ENCODE assay signal across 8 cellular contexts in genomic region chr5:172697123-172698121, GRCh38. TPM values are rescaled to one million over a fixed set of nuclear protein-coding genes. Genes with fewer than 3 reads are reported as not detected.
DNase-seq lines count a peak whose midpoint lies in the region; ATAC-seq, FAIRE-seq and TF ChIP-seq lines count a peak whose summit lies in the region.

No MANE protein-coding gene starts in this region.

- peak; percentile 88 for ATAC-seq in GM21526 (IDR thresholded peaks at IDR 0.05; ENCODE audit: low FRiP score, unreplicated experiment)
- peak; percentile 95 to 98 for ATAC-seq in naive thymus-derived CD8-positive, alpha-beta T cell
- peak; percentile 91 to 93 for ATAC-seq in stimulated activated naive B cell treated with anti-CD40 and anti-IgM and Interleukin-4, amounts not matched to agents 10 μg/mL and 1 μg/mL and 100 μg/mL, for 72 hours (replicated peaks)

- intact Hi-C loops in activated T-helper 1 cell treated with anti-CD3 and anti-CD28 coated beads, Interleukin-12 subunit alpha, Interleukin-12 subunit beta, Interleukin-2, Interleukin-4 antibody, amounts not matched to agents 30 ng/mL and 10 ng/mL and 1 ng/mL, durations not matched to agents 14 hours and 24 hours and 36 hours (cut with micrococcal nuclease), result loop anchor here (1.0 to 5.0 kb wide), 6 partner anchors 55 to 590 kb away; partner anchors contain the start of genes NEURL1B and STK10

- peak; percentile 89 for TF ChIP-seq CTCF in fibroblast of mammary gland (conservative IDR thresholded peaks at IDR 0.05; ENCODE audit: control insufficient read depth, insufficient read depth, low read depth, low read length)

- DNase-seq in DMS 273 (lab: John Stamatoyannopoulos, UW; ENCODE audit: unreplicated experiment) (peak; percentile 92), KBM-7 (peak; percentile 80), RCC 7860 (ENCODE audit: low spot score) (peak; percentile 82), fibroblast of mammary gland (ENCODE audit: low read depth) (peak; percentile 82)
- peak; percentile 75 for DNase-seq in activated T-helper 1 cell treated with anti-CD3 and anti-CD28 coated beads, Interleukin-12 subunit alpha, Interleukin-12 subunit beta, Interleukin-2, Interleukin-4 antibody, amounts not matched to agents 30 ng/mL and 10 ng/mL and 1 ng/mL, durations not matched to agents 14 hours and 24 hours and 36 hours (ENCODE audit: low spot score)
- DNase-seq in naive thymus-derived CD8-positive, alpha-beta T cell, result peak; percentile 66 to 91 (median 82)
- DNase-seq in stimulated activated naive B cell treated with anti-CD40 and anti-IgM and Interleukin-4, amounts not matched to agents 10 μg/mL and 1 μg/mL and 100 μg/mL, for 72 hours, result peak; percentile 75

- no peaks in the 10 kb centered on the region for H3K9me3 Mint-ChIP-seq in activated T-helper 1 cell treated with anti-CD3 and anti-CD28 coated beads, Interleukin-12 subunit alpha, Interleukin-12 subunit beta, Interleukin-2, Interleukin-4 antibody, amounts not matched to agents 30 ng/mL and 10 ng/mL and 1 ng/mL, durations not matched to agents 14 hours and 24 hours and 36 hours
- no peaks in the 10 kb centered on the region for H3K9me3 Mint-ChIP-seq in naive thymus-derived CD8-positive, alpha-beta T cell
- no peaks in the 10 kb centered on the region for H3K9me3 Mint-ChIP-seq in stimulated activated naive B cell treated with anti-CD40 and anti-IgM and Interleukin-4, amounts not matched to agents 10 μg/mL and 1 μg/mL and 100 μg/mL, for 72 hours

- peak overlapping the region; percentile 58 for H3K4me3 ChIP-seq in fibroblast of mammary gland (ENCODE audit: control insufficient read depth, low read depth, low read length)

- in situ Hi-C loops in KBM-7 (cut with MboI; ENCODE audit: low pct_unique_long_range_greater_than_20kb, low sequenced_read_pairs), result loop anchor here (10.0 kb wide), 1 partner anchor 213 kb away; no protein-coding TSS in a partner anchor

- POLR2A ChIA-PET in naive thymus-derived CD8-positive, alpha-beta T cell (lab: Charles Lee), result interaction anchor here (0.9 to 2.2 kb wide), 3 partner anchors 9 to 242 kb away, joined by 3 to 17 read pairs (median 4); no protein-coding TSS in a partner anchor

- peak; percentile 73 for FAIRE-seq in RCC 7860 (lab: Jason Lieb, UNC)

- H3K36me3 Mint-ChIP-seq in activated T-helper 1 cell treated with anti-CD3 and anti-CD28 coated beads, Interleukin-12 subunit alpha, Interleukin-12 subunit beta, Interleukin-2, Interleukin-4 antibody, amounts not matched to agents 30 ng/mL and 10 ng/mL and 1 ng/mL, durations not matched to agents 14 hours and 24 hours and 36 hours (ENCODE audit: low read depth), result no peaks in the 10 kb centered on the region
- H3K36me3 Mint-ChIP-seq in naive thymus-derived CD8-positive, alpha-beta T cell, result no peaks in the 10 kb centered on the region
- no peaks in the 10 kb centered on the region for H3K36me3 Mint-ChIP-seq in stimulated activated naive B cell treated with anti-CD40 and anti-IgM and Interleukin-4, amounts not matched to agents 10 μg/mL and 1 μg/mL and 100 μg/mL, for 72 hours

- peak overlapping the region; percentile 45 for H3K27ac Mint-ChIP-seq in activated T-helper 1 cell treated with anti-CD3 and anti-CD28 coated beads, Interleukin-12 subunit alpha, Interleukin-12 subunit beta, Interleukin-2, Interleukin-4 antibody, amounts not matched to agents 30 ng/mL and 10 ng/mL and 1 ng/mL, durations not matched to agents 14 hours and 24 hours and 36 hours
- peak overlapping the region; percentile 93 to 98 (median 96) for H3K27ac Mint-ChIP-seq in naive thymus-derived CD8-positive, alpha-beta T cell
- peak overlapping the region; percentile 96 for H3K27ac Mint-ChIP-seq in stimulated activated naive B cell treated with anti-CD40 and anti-IgM and Interleukin-4, amounts not matched to agents 10 μg/mL and 1 μg/mL and 100 μg/mL, for 72 hours

- H3K4me1 Mint-ChIP-seq in activated T-helper 1 cell treated with anti-CD3 and anti-CD28 coated beads, Interleukin-12 subunit alpha, Interleukin-12 subunit beta, Interleukin-2, Interleukin-4 antibody, amounts not matched to agents 30 ng/mL and 10 ng/mL and 1 ng/mL, durations not matched to agents 14 hours and 24 hours and 36 hours (ENCODE audit: low read depth), result peaks cover 22% of the 10 kb centered on the region
- H3K4me1 Mint-ChIP-seq in naive thymus-derived CD8-positive, alpha-beta T cell, result peaks cover 8 to 26% (median 14%) of the 10 kb centered on the region in 4 donors
- H3K4me1 Mint-ChIP-seq in stimulated activated naive B cell treated with anti-CD40 and anti-IgM and Interleukin-4, amounts not matched to agents 10 μg/mL and 1 μg/mL and 100 μg/mL, for 72 hours, result peaks cover 18 to 25% of the 10 kb centered on the region in 2 donors

- peaks cover 24% of the 10 kb centered on the region for H3K27me3 Mint-ChIP-seq in activated T-helper 1 cell treated with anti-CD3 and anti-CD28 coated beads, Interleukin-12 subunit alpha, Interleukin-12 subunit beta, Interleukin-2, Interleukin-4 antibody, amounts not matched to agents 30 ng/mL and 10 ng/mL and 1 ng/mL, durations not matched to agents 14 hours and 24 hours and 36 hours (ENCODE audit: insufficient read depth)
- peaks cover 3 to 19% (median 14%) of the 10 kb centered on the region in 5 donors for H3K27me3 Mint-ChIP-seq in naive thymus-derived CD8-positive, alpha-beta T cell
- H3K27me3 Mint-ChIP-seq in stimulated activated naive B cell treated with anti-CD40 and anti-IgM and Interleukin-4, amounts not matched to agents 10 μg/mL and 1 μg/mL and 100 μg/mL, for 72 hours, result peaks cover 15 to 17% of the 10 kb centered on the region in 2 donors

- peak overlapping the region; percentile 82 for H3K4me3 Mint-ChIP-seq in activated T-helper 1 cell treated with anti-CD3 and anti-CD28 coated beads, Interleukin-12 subunit alpha, Interleukin-12 subunit beta, Interleukin-2, Interleukin-4 antibody, amounts not matched to agents 30 ng/mL and 10 ng/mL and 1 ng/mL, durations not matched to agents 14 hours and 24 hours and 36 hours
- peak overlapping the region; percentile 90 to 99 (median 94) for H3K4me3 Mint-ChIP-seq in naive thymus-derived CD8-positive, alpha-beta T cell
- H3K4me3 Mint-ChIP-seq in stimulated activated naive B cell treated with anti-CD40 and anti-IgM and Interleukin-4, amounts not matched to agents 10 μg/mL and 1 μg/mL and 100 μg/mL, for 72 hours, result peak overlapping the region; percentile 91 to 95

RNA-seq across cellular contexts. Expression of gene NEURL1B, which starts 56.4 kb away (rescaled TPM):
- total RNA-seq in activated T-helper 1 cell treated with anti-CD3 and anti-CD28 coated beads, Interleukin-12 subunit alpha, Interleukin-12 subunit beta, Interleukin-2, Interleukin-4 antibody, amounts not matched to agents 30 ng/mL and 10 ng/mL and 1 ng/mL, durations not matched to agents 14 hours and 24 hours and 36 hours, result 0.05 and 0.12 TPM in 2 replicates
- total RNA-seq in naive thymus-derived CD8-positive, alpha-beta T cell, result under 1 TPM; 0.38 to 0.49 TPM
- under 1 TPM in 1 of 3 donors, not detected in 2; 0.06 TPM for polyA plus RNA-seq in naive thymus-derived CD8-positive, alpha-beta T cell

Comparison
In these comparisons a context has a peak if more than half of its experiments do, and no peak if none do; other contexts are left out.
1. Peak in every context shown above with its lines: DNase-seq, ATAC-seq and H3K4me3 ChIP-seq.
2. H3K27ac Mint-ChIP-seq: peak in every context shown above with its lines; median percentile 96 in naive thymus-derived CD8-positive, alpha-beta T cell; 96 in stimulated activated naive B cell treated with anti-CD40 and anti-IgM and Interleukin-4, amounts not matched to agents 10 μg/mL and 1 μg/mL and 100 μg/mL, for 72 hours; 45 in activated T-helper 1 cell treated with anti-CD3 and anti-CD28 coated beads, Interleukin-12 subunit alpha, Interleukin-12 subunit beta, Interleukin-2, Interleukin-4 antibody, amounts not matched to agents 30 ng/mL and 10 ng/mL and 1 ng/mL, durations not matched to agents 14 hours and 24 hours and 36 hours.